Comparison of ENCODE assay signal across 14 cellular contexts in the genomic region with DNA sequence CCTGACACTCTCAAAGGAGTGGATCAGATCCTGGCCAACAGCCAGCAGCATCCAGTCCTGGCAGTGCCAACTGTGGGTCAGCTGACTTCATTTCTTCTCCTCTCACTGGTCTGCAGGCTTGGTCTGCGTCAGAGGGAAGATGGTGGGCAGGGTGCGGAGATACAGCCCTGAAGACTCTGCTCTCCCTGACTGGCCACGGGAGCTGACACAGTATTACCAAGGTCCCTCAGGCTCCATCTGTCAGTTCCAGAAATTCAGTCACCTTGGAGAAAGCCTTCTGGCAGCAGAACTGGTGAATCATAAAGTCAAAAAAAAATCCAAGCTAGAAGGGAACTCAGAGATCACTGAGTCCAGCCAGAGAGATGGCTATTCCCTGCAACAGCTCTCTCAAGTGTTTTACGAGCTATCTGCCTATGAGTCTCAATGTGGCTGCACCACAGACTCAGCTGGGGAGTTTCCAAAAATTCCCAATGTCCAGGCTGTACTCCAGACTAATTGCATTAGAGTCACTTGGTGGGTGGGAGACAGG. TPM values are rescaled to one million over a fixed set of nuclear protein-coding genes. Genes with fewer than 3 reads are reported as not detected.
DNase-seq lines count a peak whose midpoint lies in the region; ATAC-seq and TF ChIP-seq lines count a peak whose summit lies in the region.
"Had no signal": no experiment of that assay in that cellular context is flagged by ENCODE, and none has a peak within 500 bp of the region (broad histone marks: within the 10 kb centered on the region; RNA-seq: fewer than 3 reads in every experiment).

No MANE protein-coding gene starts in this region.

- TF ChIP-seq CTCF in HFFc6 (IDR thresholded peaks at IDR 0.05) = no peak
- TF ChIP-seq CTCF in mucosa of descending colon (IDR thresholded peaks at IDR 0.05) = no peak

- no peak overlapping the region for H2BK15ac ChIP-seq in mesendoderm (replicated peaks; ENCODE audit: low read depth)

- intact Hi-C loops in mucosa of descending colon (cut with DNase I, micrococcal nuclease) = loop anchor here in 1 of 2 donors (10.0 kb wide), 1 partner anchor 318 kb away; no protein-coding TSS in a partner anchor

- DNase-seq in AG08395 (ENCODE audit: low spot score) = peak; percentile 76
- DNase-seq in HFFc6 = peak; percentile 64
- peak; percentile 58 for DNase-seq in astrocyte of the hippocampus (ENCODE audit: low read depth, low spot score)
- no peak for DNase-seq in mucosa of descending colon
- DNase-seq in NCI-H1105 (lab: John Stamatoyannopoulos, UW) = no peak
- DNase-seq in HuH-7 (ENCODE audit: low spot score) = no peak
- DNase-seq in germinal center (ENCODE audit: low spot score) = no peak
- DNase-seq in mesendoderm = no peak
- DNase-seq: effector memory CD8-positive, alpha-beta T cell; NCI-H1930 had no signal

- peaks cover 1% of the 10 kb centered on the region; the same call in 1 of the 2 replicates for H3K27me3 Mint-ChIP-seq in HFFc6 (ENCODE audit: insufficient read depth)
- H3K27me3 Mint-ChIP-seq: activated naive CD8-positive, alpha-beta T cell had no signal

- no peaks in the 10 kb centered on the region for H3K79me1 ChIP-seq in mesendoderm (ENCODE audit: low read length)

- no CpG with 5 or more reads among the region's 4 CpGs for WGBS in mesendoderm (ENCODE audit: extremely low coverage, insufficient coverage, low lambda C conversion rate)

- H4K5ac ChIP-seq in mesendoderm (ENCODE audit: low read length) = no peak overlapping the region

- no peaks in the 10 kb centered on the region for H3K36me3 Mint-ChIP-seq in HFFc6 (ENCODE audit: low read depth)
- H3K36me3 Mint-ChIP-seq: activated naive CD8-positive, alpha-beta T cell; CD14-positive monocyte had no signal

- peaks cover 5% of the 10 kb centered on the region for H3K4me1 ChIP-seq in mucosa of descending colon (ENCODE audit: low read depth)
- no peaks in the 10 kb centered on the region for H3K4me1 ChIP-seq in mesendoderm (ENCODE audit: control insufficient read depth, low read depth, low read length)

- H3K4ac ChIP-seq in mesendoderm (ENCODE audit: low read depth, low read length) = no peak overlapping the region

- H3K36me3 ChIP-seq in mucosa of descending colon (ENCODE audit: low read depth) (no peaks in the 10 kb centered on the region), mesendoderm (ENCODE audit: control insufficient read depth, insufficient read depth, low read length) (no peaks in the 10 kb centered on the region)

- no peak overlapping the region for H3K18ac ChIP-seq in mesendoderm (ENCODE audit: low read length)

- H3K4me2 ChIP-seq in mesendoderm (ENCODE audit: low read length) = no peak overlapping the region

- H3K4me1 Mint-ChIP-seq in HFFc6 (ENCODE audit: low read depth) = peaks cover 11% of the 10 kb centered on the region

- no peak overlapping the region for H4K8ac ChIP-seq in mesendoderm (ENCODE audit: low read depth, low read length)

- H2BK5ac ChIP-seq in mesendoderm (ENCODE audit: low read length) = no peak overlapping the region

- H3K27me3 ChIP-seq in mesendoderm (ENCODE audit: insufficient read depth, low read length, poor library complexity) = no peaks in the 10 kb centered on the region

- no peaks in the 10 kb centered on the region for H3K9me3 ChIP-seq in mucosa of descending colon

- peak; percentile 25 for ATAC-seq in mucosa of descending colon
- ATAC-seq: effector memory CD8-positive, alpha-beta T cell had no signal

- H2AK5ac ChIP-seq in mesendoderm (ENCODE audit: low read length) = no peak overlapping the region

- no peak overlapping the region for H3K23ac ChIP-seq in mesendoderm (ENCODE audit: low read length)

- H3K27ac ChIP-seq in mesendoderm (ENCODE audit: low read depth, low read length) = no peak overlapping the region

- H3K56ac ChIP-seq in mesendoderm (ENCODE audit: low read length) = no peak overlapping the region

- H3K9me3 Mint-ChIP-seq in HFFc6 = no peaks in the 10 kb centered on the region
- H3K9me3 Mint-ChIP-seq: effector memory CD8-positive, alpha-beta T cell; T-helper 2 cell treated with Interferon-gamma antibody and Interleukin-4, amounts not matched to agents 5 μg/mL and 100 μg/mL, for 36 hours had no signal

- H3K27ac Mint-ChIP-seq in HFFc6 = no peak overlapping the region; the same call in 1 of the 2 replicates
- H3K27ac Mint-ChIP-seq: activated naive CD8-positive, alpha-beta T cell; CD14-positive monocyte; effector memory CD8-positive, alpha-beta T cell; T-helper 2 cell treated with Interferon-gamma antibody and Interleukin-4, amounts not matched to agents 5 μg/mL and 100 μg/mL, for 36 hours had no signal

- no peak overlapping the region for H2BK120ac ChIP-seq in mesendoderm (ENCODE audit: low read depth, low read length)

- no peaks in the 10 kb centered on the region for H3K79me2 ChIP-seq in mesendoderm (ENCODE audit: control insufficient read depth, insufficient read depth, low read length)

- H3K9ac ChIP-seq in mesendoderm (ENCODE audit: low read length) = no peak overlapping the region

- H3K4me3 Mint-ChIP-seq in HFFc6 = no peak overlapping the region
- H3K4me3 Mint-ChIP-seq: activated naive CD8-positive, alpha-beta T cell; CD14-positive monocyte; effector memory CD8-positive, alpha-beta T cell; T-helper 2 cell treated with Interferon-gamma antibody and Interleukin-4, amounts not matched to agents 5 μg/mL and 100 μg/mL, for 36 hours had no signal

- no peak overlapping the region for H3K4me3 ChIP-seq in mucosa of descending colon
- no peak overlapping the region for H3K4me3 ChIP-seq in mesendoderm (ENCODE audit: low read length)

RNA-seq across cellular contexts. Expression of a gene that starts 27.9 kb away (rescaled TPM):
- total RNA-seq in HFFc6 (2021; fragmentation: NEBNext Ultra II Directional; extraction: Animal tissue kit (Norgen Biotek cat#: 25700)) = 1 to 10 TPM in 5 of 6 experiments, under 1 TPM in 1; 0.76 to 2.9 (median 2.6) TPM
- 1 to 10 TPM in 1 of 3 donors, under 1 TPM in 2; 0.43 to 1.5 (median 0.89) TPM for total RNA-seq in mucosa of descending colon
- polyA plus RNA-seq in mesendoderm (2013, experiment 1 of 2) = 0.35 TPM
- polyA plus RNA-seq in mesendoderm (2013, experiment 2 of 2) = 0.38 TPM
- total RNA-seq: OCI-LY7 had no signal
- polyA plus RNA-seq: CD14-positive monocyte had no signal

RNA-seq across cellular contexts. Expression of a gene that starts 30.1 kb away (rescaled TPM):
- not detected for total RNA-seq in HFFc6 (2021; fragmentation: NEBNext Ultra II Directional; extraction: Animal tissue kit (Norgen Biotek cat#: 25700))
- 10 to 100 TPM in 2 of 3 donors, 1 to 10 TPM in 1; 8.7 to 32.7 (median 25.0) TPM for total RNA-seq in mucosa of descending colon
- 15.1 TPM for polyA plus RNA-seq in mesendoderm (2013, experiment 1 of 2)
- polyA plus RNA-seq in mesendoderm (2013, experiment 2 of 2) = 16.2 TPM
- total RNA-seq: OCI-LY7 had no signal
- polyA plus RNA-seq: CD14-positive monocyte had no signal

RNA-seq across cellular contexts. Expression of a gene that starts 57.4 kb away (rescaled TPM):
- 1 to 10 TPM; 1.9 to 3.0 (median 2.6) TPM for total RNA-seq in HFFc6 (2021; fragmentation: NEBNext Ultra II Directional; extraction: Animal tissue kit (Norgen Biotek cat#: 25700))
- 1 to 10 TPM; 1.7 to 4.3 (median 1.9) TPM for total RNA-seq in mucosa of descending colon
- polyA plus RNA-seq in mesendoderm (2013, experiment 1 of 2) = 1.0 TPM
- 0.97 TPM for polyA plus RNA-seq in mesendoderm (2013, experiment 2 of 2)

Comparison
In these comparisons a context has a peak if more than half of its experiments do, and no peak if none do; other contexts are left out.
1. DNase-seq: peak in AG08395 (single experiment), HFFc6 (single experiment) and astrocyte of the hippocampus (single experiment); none in mucosa of descending colon (0 of 3), NCI-H1105 (single experiment), HuH-7 (single experiment), germinal center (single experiment) and mesendoderm (single experiment).
2. RNA of a gene that starts 30.1 kb away (total RNA-seq): 8.7 to 32.7 TPM in mucosa of descending colon; not detected in HFFc6; every median in the first group is over 4 times any median in the second.